25 cellular contexts compared by ENCODE assay signal in genomic region chr3:10747341-10747740, GRCh38.
DNase-seq lines count a peak whose midpoint lies in the region; ATAC-seq, FAIRE-seq and TF ChIP-seq lines count a peak whose summit lies in the region.
"Had no signal": no experiment of that assay in that cellular context is flagged by ENCODE, and none has a peak within 500 bp of the region (broad histone marks: within the 10 kb centered on the region; RNA-seq: fewer than 3 reads in every experiment).

No MANE protein-coding gene starts in this region.

- H3K27me3 ChIP-seq in HepG2 (ENCODE audit: control insufficient read depth in 1 of 2, insufficient read depth in 2 of 2, low read length in 2 of 2) = 0 out of 5 replicates have a peak, but pooled peaks cover 0 to 3% of the 10 kb centered on the region in 2 experiments
- peaks cover 0 to 4% of the 10 kb centered on the region in 2 donors for H3K27me3 ChIP-seq in right lobe of liver
- H3K27me3 ChIP-seq: BE2C; BLaER1 treated with 17β-estradiol and CSF1 and Interleukin-3, amounts not matched to agents 10 nM and 100 nM had no signal

- no peak for FAIRE-seq in HepG2 (lab: Jason Lieb, UNC)
- FAIRE-seq: A204.1, D721Med, GM12878, GM19239, H1 had no signal

- no peak overlapping the region for H3K9ac ChIP-seq in HepG2 (ENCODE audit: insufficient read depth, low read depth, low read length)
- H3K9ac ChIP-seq: BLaER1 treated with 17β-estradiol and CSF1 and Interleukin-3, amounts not matched to agents 10 nM and 100 nM had no signal

- in situ Hi-C loops in HepG2 (cut with HindIII; ENCODE audit: extremely low pct_ligation_motif_present, low pct_unique_long_range_greater_than_20kb) = no loop called here

- H3K4me3 ChIP-seq in HepG2 (replicated peaks in 1 of 3; ENCODE audit: insufficient read depth in 1 of 3, low read depth in 2 of 3, low read length in 3 of 3) (no peak overlapping the region), right lobe of liver (no peak overlapping the region)
- H3K4me3 ChIP-seq: BLaER1 treated with 17β-estradiol and CSF1 and Interleukin-3, amounts not matched to agents 10 nM and 100 nM; GM12878 had no signal

- no peak overlapping the region for H3K4me2 ChIP-seq in HepG2 (ENCODE audit: low read depth, low read length)
- H3K4me2 ChIP-seq: BLaER1 treated with 17β-estradiol and CSF1 and Interleukin-3, amounts not matched to agents 10 nM and 100 nM had no signal

- intact Hi-C loops in HepG2 (cut with micrococcal nuclease; ENCODE audit: unreplicated experiment) (no loop called here), right lobe of liver (cut with DNase I) (no loop called here)

- H3K36me3 Mint-ChIP-seq in type B pancreatic cell = no peaks in the 10 kb centered on the region
- H3K36me3 Mint-ChIP-seq: CD14-positive monocyte; CD8-positive, alpha-beta memory T cell had no signal

- TF ChIP-seq POLR2A in HepG2 (IDR thresholded peaks at IDR 0.05; ENCODE audit: insufficient read depth in 1 of 2, low read depth in 2 of 2, low read length in 2 of 2) = no peak
- no peak for TF ChIP-seq POLR2A in right lobe of liver (IDR thresholded peaks at IDR 0.05)

- no peaks in the 10 kb centered on the region for H4K20me1 ChIP-seq in HepG2 (ENCODE audit: insufficient read depth, low read length)

- H3K27ac Mint-ChIP-seq in type B pancreatic cell = no peak overlapping the region
- H3K27ac Mint-ChIP-seq: CD14-positive monocyte; CD4-positive, alpha-beta T cell had no signal

- TF ChIP-seq CTCF in HepG2 (CRISPR knock-in tag; IDR thresholded peaks at IDR 0.05) (no peak), right lobe of liver (IDR thresholded peaks at IDR 0.05) (no peak), type B pancreatic cell (conservative IDR thresholded peaks at IDR 0.05) (no peak)

- no peak overlapping the region for H2AFZ ChIP-seq in HepG2 (ENCODE audit: low read length)

- H3K27ac ChIP-seq in HepG2 (ENCODE audit: extremely low read length, insufficient read depth, low read length) (no peak overlapping the region), right lobe of liver (no peak overlapping the region)
- H3K27ac ChIP-seq: 22Rv1; BLaER1 treated with 17β-estradiol and CSF1 and Interleukin-3, amounts not matched to agents 10 nM and 100 nM had no signal

- TF ChIP-seq RAD21 in HepG2 (CRISPR knock-in tag; IDR thresholded peaks at IDR 0.05) = no peak

- CTCF ChIA-PET in HepG2 (lab: Yijun Ruan, JAX; ENCODE audit: low intra/inter-chr PET ratio, low total read pairs) = no interaction called here

- no peaks in the 10 kb centered on the region for H3K4me1 ChIP-seq in HepG2 (ENCODE audit: insufficient read depth, low read length)
- no peaks in the 10 kb centered on the region for H3K4me1 ChIP-seq in right lobe of liver
- H3K4me1 ChIP-seq: BE2C had no signal

- no TSS peak for BruUV-seq in HepG2 (replicated peaks; lab: Mats Ljungman, UMichigan)

- H3K4me1 Mint-ChIP-seq in type B pancreatic cell (ENCODE audit: unreplicated experiment) = no peaks in the 10 kb centered on the region
- H3K4me1 Mint-ChIP-seq: CD14-positive monocyte; CD8-positive, alpha-beta memory T cell had no signal

- POLR2A ChIA-PET in HepG2 (lab: Yijun Ruan, JAX) = no interaction called here

- 5% methylated on average over 6 of the region's 6 CpGs for WGBS in HepG2 (ENCODE audit: low lambda C conversion rate)
- 35% methylated on average over 6 of the region's 6 CpGs for WGBS in right lobe of liver (ENCODE audit: insufficient coverage, low coverage, low lambda C conversion rate, missing lambda C conversion rate)

- TF ChIP-seq EP300 in HepG2 (IDR thresholded peaks at IDR 0.05; ENCODE audit: low read depth in 2 of 2, low read length in 2 of 2) (no peak), HepG2 (CRISPR knock-in tag; IDR thresholded peaks at IDR 0.05; ENCODE audit: borderline replicate concordance) (no peak)

- H3K36me3 ChIP-seq in HepG2 (replicated peaks in 1 of 2; ENCODE audit: control insufficient read depth in 1 of 2, insufficient read depth in 2 of 2, low read length in 2 of 2) = no peaks in the 10 kb centered on the region
- no peaks in the 10 kb centered on the region for H3K36me3 ChIP-seq in right lobe of liver
- H3K36me3 ChIP-seq: BE2C; BLaER1 treated with 17β-estradiol and CSF1 and Interleukin-3, amounts not matched to agents 10 nM and 100 nM had no signal

- H3K79me2 ChIP-seq in HepG2 (ENCODE audit: insufficient read depth, low read length) = no peaks in the 10 kb centered on the region

- no peaks in the 10 kb centered on the region for H3K9me3 ChIP-seq in HepG2 (ENCODE audit: low read length)
- no peaks in the 10 kb centered on the region for H3K9me3 ChIP-seq in right lobe of liver
- H3K9me3 ChIP-seq: BE2C; BLaER1 treated with 17β-estradiol and CSF1 and Interleukin-3, amounts not matched to agents 10 nM and 100 nM had no signal

- DNase-seq in NCI-H1105 treated with DMSO at 0.1 percent for 48 hours (lab: John Stamatoyannopoulos, UW) (peak; percentile 25), NCI-H1105 (lab: John Stamatoyannopoulos, UW) (no peak), HepG2 (ENCODE audit: low spot score) (no peak), right lobe of liver (no peak), type B pancreatic cell (ENCODE audit: extremely low spot score, unreplicated experiment) (peak; percentile 4)
- DNase-seq: ACHN; AML-193; BE2C; CD4-positive, alpha-beta T cell; CD8-positive, alpha-beta memory T cell; DMS 273 treated with DMSO at 0.1 percent for 48 hours; DMS79; EL; GDM1; H7; HCEC 1CT had no signal

- ATAC-seq in HepG2 = no peak
- ATAC-seq in right lobe of liver = no peak
- ATAC-seq in GM21526 (IDR thresholded peaks at IDR 0.05; ENCODE audit: low FRiP score, unreplicated experiment) = no peak
- ATAC-seq: GM12878 had no signal

- no peaks in the 10 kb centered on the region for H3K9me3 Mint-ChIP-seq in type B pancreatic cell
- H3K9me3 Mint-ChIP-seq: CD4-positive, alpha-beta T cell; CD8-positive, alpha-beta memory T cell had no signal

- H3K4me3 Mint-ChIP-seq in type B pancreatic cell = no peak overlapping the region
- H3K4me3 Mint-ChIP-seq: CD14-positive monocyte; CD4-positive, alpha-beta T cell; CD8-positive, alpha-beta memory T cell had no signal

- H3K27me3 Mint-ChIP-seq in type B pancreatic cell = peaks cover 33% of the 10 kb centered on the region

TF ChIP-seq in HepG2, 621 proteins besides CTCF, POLR2A, EP300 and RAD21:
- TF ChIP-seq ZFP36 (IDR thresholded peaks at IDR 0.05; ENCODE audit: borderline replicate concordance, low read depth, low read length, partially characterized antibody) = peak; percentile 20
- no peak for TF ChIP-seq ZNF720 (CRISPR knock-in tag; IDR thresholded peaks at IDR 0.05)
TF ChIP-seq in HepG2: peak in this region for 1.

Comparison
In these comparisons a context has a peak if more than half of its experiments do, and no peak if none do; other contexts are left out.
1. DNase-seq: peak in NCI-H1105 treated with DMSO at 0.1 percent for 48 hours (single experiment) and type B pancreatic cell (single experiment); none in NCI-H1105 (single experiment), HepG2 (single experiment) and right lobe of liver (0 of 3).